Comparison of ENCODE assay signal across 8 cellular contexts in genomic region chr1:96713649-96714048, GRCh38.
"Had no signal": no experiment of that assay in that cellular context is flagged by ENCODE, and none has a peak within 500 bp of the region (broad histone marks: within the 10 kb centered on the region; RNA-seq: fewer than 3 reads in every experiment).

No MANE protein-coding gene starts in this region.

- FAIRE-seq: G401.6, GM12878, GM12891, GM12892, GM18507, GM19239 had no signal

- DNase-seq: GDM1, GF-D8 had no signal

- H3K4me3 ChIP-seq: GM12878 had no signal

- ATAC-seq: GM12878 had no signal
